8 cellular contexts compared by ENCODE assay signal in genomic region chr9:127770905-127771569, GRCh38. TPM values are rescaled to one million over a fixed set of nuclear protein-coding genes. Genes with fewer than 3 reads are reported as not detected.
DNase-seq lines count a peak whose midpoint lies in the region; ATAC-seq and TF ChIP-seq lines count a peak whose summit lies in the region.

No MANE protein-coding gene starts in this region.

- H3K4me1 Mint-ChIP-seq in activated CD4-positive, alpha-beta T cell treated with anti-CD3 and anti-CD28 coated beads for 36 hours = peaks cover 59% of the 10 kb centered on the region

- no peaks in the 10 kb centered on the region for H3K36me3 ChIP-seq in colonic mucosa

- H3K36me3 Mint-ChIP-seq in activated CD4-positive, alpha-beta T cell treated with anti-CD3 and anti-CD28 coated beads for 36 hours (ENCODE audit: low read depth) = peaks cover 33% of the 10 kb centered on the region

- H3K4me3 Mint-ChIP-seq in activated CD4-positive, alpha-beta T cell treated with anti-CD3 and anti-CD28 coated beads for 36 hours = peak overlapping the region; percentile 80

- no peaks in the 10 kb centered on the region for H3K27me3 Mint-ChIP-seq in activated CD4-positive, alpha-beta T cell treated with anti-CD3 and anti-CD28 coated beads for 36 hours

- H3K9ac ChIP-seq in colonic mucosa (ENCODE audit: low read depth in 2 of 2, low read length in 2 of 2) = peak overlapping the region; percentile 53 to 56

- POLR2A ChIA-PET in activated CD4-positive, alpha-beta T cell treated with anti-CD3 and anti-CD28 coated beads for 36 hours (lab: Charles Lee) = interaction anchor here (0.6 to 1.4 kb wide), 7 partner anchors 14 to 321 kb away, joined by 3 to 15 read pairs (median 5); partner anchors contain the start of genes CDK9, FPGS, LRSAM1 and RPL12

- H3K27ac ChIP-seq in colonic mucosa (peak overlapping the region; percentile 69), layer of hippocampus (ENCODE audit: low read depth, low read length) (peak overlapping the region; percentile 6)

- H3K4me1 ChIP-seq in colonic mucosa = peaks cover 7% of the 10 kb centered on the region

- H3K27me3 ChIP-seq in colonic mucosa = no peaks in the 10 kb centered on the region
- peaks cover 2% of the 10 kb centered on the region for H3K27me3 ChIP-seq in layer of hippocampus (ENCODE audit: control insufficient read depth, insufficient read depth, low read length)

- CTCF ChIA-PET in activated CD4-positive, alpha-beta T cell treated with anti-CD3 and anti-CD28 coated beads for 36 hours (lab: Charles Lee) = interaction anchor here (0.6 to 2.9 kb wide), 8 partner anchors 9 to 145 kb away, joined by 3 to 16 read pairs (median 3); partner anchors contain the start of genes CDK9 and TOR2A

- no peak for TF ChIP-seq CTCF in colonic mucosa (IDR thresholded peaks at IDR 0.05)

- ATAC-seq in HG03378 (IDR thresholded peaks at IDR 0.05; ENCODE audit: unreplicated experiment) = peak; percentile 65
- ATAC-seq in activated CD4-positive, alpha-beta T cell treated with anti-CD3 and anti-CD28 coated beads for 36 hours = peak; percentile 95

- DNase-seq in AML-193 (lab: John Stamatoyannopoulos, UW) (peak; percentile 91 to 96), NCI-H446 treated with DMSO at 0.1 percent for 48 hours (lab: John Stamatoyannopoulos, UW) (peak; percentile 81), colonic mucosa (peak; percentile 98)
- DNase-seq in activated CD4-positive, alpha-beta T cell treated with anti-CD3 and anti-CD28 coated beads for 36 hours = peak; percentile 99
- peak; percentile 90 to 97 for DNase-seq in stimulated activated CD4-positive, alpha-beta T cell treated with anti-CD3 and anti-CD28 coated beads, Interleukin-1b, Interleukin-23, amount 100 ng/mL, for 1 hour (ENCODE audit: low read depth in 2 of 2)

- H3K9me3 ChIP-seq in colonic mucosa = no peaks in the 10 kb centered on the region

- TF ChIP-seq POLR2A in GM19099 (IDR thresholded peaks at IDR 0.05; ENCODE audit: extremely low read depth, insufficient read length, low read depth) = peak; percentile 22

- no peaks in the 10 kb centered on the region for H3K9me3 Mint-ChIP-seq in activated CD4-positive, alpha-beta T cell treated with anti-CD3 and anti-CD28 coated beads for 36 hours (ENCODE audit: low read depth)

- peak overlapping the region; percentile 80 for H3K27ac Mint-ChIP-seq in activated CD4-positive, alpha-beta T cell treated with anti-CD3 and anti-CD28 coated beads for 36 hours

- peak overlapping the region; percentile 48 for H3K4me3 ChIP-seq in colonic mucosa

- intact Hi-C loops in activated CD4-positive, alpha-beta T cell treated with anti-CD3 and anti-CD28 coated beads for 36 hours (cut with DNase I, micrococcal nuclease) = loop anchor here (1.0 to 10.0 kb wide), 13 partner anchors 12 to 909 kb away; partner anchors contain the start of genes FPGS (in 2 of the 2), BBLN (in 1 of the 2), NAIF1 (in 1 of the 2) and PTRH1 (in 1 of the 2)
- intact Hi-C loops in colonic mucosa (cut with DNase I) = no loop called here

RNA-seq across cellular contexts. Expression of gene SH2D3C, which starts 7.4 kb away (rescaled TPM):
- total RNA-seq in activated CD4-positive, alpha-beta T cell treated with anti-CD3 and anti-CD28 coated beads for 36 hours = 10 to 100 TPM; 30.3 to 35.2 TPM
- total RNA-seq in colonic mucosa = 1 to 10 TPM; 3.5 TPM

RNA-seq across cellular contexts. Expression of gene CDK9, which starts 14.8 kb away (rescaled TPM):
- 10 to 100 TPM; 63.8 to 80.4 TPM for total RNA-seq in activated CD4-positive, alpha-beta T cell treated with anti-CD3 and anti-CD28 coated beads for 36 hours
- total RNA-seq in colonic mucosa = 10 to 100 TPM; 64.0 to 77.7 TPM

RNA-seq across cellular contexts. Expression of gene FPGS, which starts 31.6 kb away (rescaled TPM):
- 10 to 100 TPM; 71.9 to 80.4 TPM for total RNA-seq in activated CD4-positive, alpha-beta T cell treated with anti-CD3 and anti-CD28 coated beads for 36 hours
- total RNA-seq in colonic mucosa = 10 to 100 TPM; 31.6 to 55.1 TPM

RNA-seq across cellular contexts. Expression of gene TOR2A, which starts 35.9 kb away (rescaled TPM):
- 10 to 100 TPM; 11.3 to 14.0 TPM for total RNA-seq in activated CD4-positive, alpha-beta T cell treated with anti-CD3 and anti-CD28 coated beads for 36 hours
- 10 to 100 TPM; 25.8 to 29.8 TPM for total RNA-seq in colonic mucosa

RNA-seq across cellular contexts. Expression of gene TTC16, which starts 55.2 kb away (rescaled TPM):
- under 1 TPM; 0.16 to 0.30 TPM for total RNA-seq in activated CD4-positive, alpha-beta T cell treated with anti-CD3 and anti-CD28 coated beads for 36 hours
- under 1 TPM; 0.05 to 0.07 TPM for total RNA-seq in colonic mucosa

Comparison
In these comparisons a context has a peak if more than half of its experiments do, and no peak if none do; other contexts are left out.
1. Peak in every context shown above with its lines: DNase-seq, ATAC-seq, H3K4me3 ChIP-seq and H3K27ac ChIP-seq.
2. RNA of gene SH2D3C, which starts 7.4 kb away (total RNA-seq): 30.3 to 35.2 TPM in activated CD4-positive, alpha-beta T cell treated with anti-CD3 and anti-CD28 coated beads for 36 hours; 3.5 TPM in colonic mucosa; every median in the first group is over 4 times any median in the second.